16 cellular contexts compared by ENCODE assay signal in the genomic region with DNA sequence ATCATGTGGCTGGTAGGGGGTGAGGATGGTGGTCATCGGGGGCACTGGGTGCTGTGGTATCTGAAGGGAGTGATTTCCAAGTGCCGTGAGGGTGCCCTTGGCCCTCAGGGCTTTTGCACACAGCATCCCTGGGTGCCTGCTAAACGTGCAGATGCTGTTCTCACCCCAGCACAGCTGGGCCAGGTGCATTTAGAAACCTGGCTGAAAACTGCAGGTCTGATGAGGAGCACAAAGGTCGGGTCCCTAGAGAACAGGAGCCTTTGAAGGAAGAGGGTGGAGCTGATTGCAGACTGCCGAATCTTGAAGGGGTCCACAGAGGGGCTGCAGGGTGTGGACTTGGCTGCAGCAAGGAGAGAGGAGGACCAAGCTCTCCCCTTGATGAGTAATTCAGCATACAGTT. TPM values are rescaled to one million over a fixed set of nuclear protein-coding genes. Genes with fewer than 3 reads are reported as not detected.
DNase-seq lines count a peak whose midpoint lies in the region; FAIRE-seq and TF ChIP-seq lines count a peak whose summit lies in the region.
"Had no signal": no experiment of that assay in that cellular context is flagged by ENCODE, and none has a peak within 500 bp of the region (broad histone marks: within the 10 kb centered on the region; RNA-seq: fewer than 3 reads in every experiment).

No MANE protein-coding gene starts in this region.

- intact Hi-C loops in activated CD4-positive, alpha-beta memory T cell treated with anti-CD3 and anti-CD28 coated beads for 36 hours (cut with micrococcal nuclease): no loop called here

- no peaks in the 10 kb centered on the region for H3K36me3 ChIP-seq in BLaER1
- no peaks in the 10 kb centered on the region for H3K36me3 ChIP-seq in H1 (ENCODE audit: control insufficient read depth in 2 of 4, insufficient read depth in 4 of 4, low read length in 3 of 4)
- H3K36me3 ChIP-seq: tibial nerve had no signal

- TF ChIP-seq POLR2A in H54 (IDR thresholded peaks at IDR 0.05; ENCODE audit: low read depth, low read length) (0 out of 2 replicates have a peak, but pooled peaks have one; percentile 8), H1 (IDR thresholded peaks at IDR 0.05; ENCODE audit: control extremely low read depth in 1 of 2, low read depth in 2 of 2, low read length in 2 of 2) (no peak)

- H4K20me1 ChIP-seq in BLaER1: peaks cover 100% of the 10 kb centered on the region
- peaks cover 27 to 51% of the 10 kb centered on the region in 2 experiments for H4K20me1 ChIP-seq in H1 (replicated peaks in 1 of 2; ENCODE audit: control insufficient read depth in 1 of 2, insufficient read depth in 2 of 2, low read length in 2 of 2)

- H2BK20ac ChIP-seq in H1 (ENCODE audit: low read length): no peak overlapping the region

- no peak overlapping the region for H2BK15ac ChIP-seq in H1 (ENCODE audit: low read length)

- H2BK12ac ChIP-seq in H1 (ENCODE audit: low read depth, low read length): no peak overlapping the region; the same call in 1 of the 2 replicates

- H3K9ac ChIP-seq in BLaER1 (peak overlapping the region; percentile 77; the same call in 1 of the 2 replicates), H1 (replicated peaks in 1 of 4; ENCODE audit: extremely low read depth in 1 of 4, low read depth in 3 of 4, low read length in 3 of 4) (no peak overlapping the region)
- H3K9ac ChIP-seq: parathyroid adenoma had no signal

- H3K23ac ChIP-seq in H1 (ENCODE audit: insufficient read length): no peak overlapping the region

- peak overlapping the region; percentile 30 for H3K4ac ChIP-seq in H1 (replicated peaks; ENCODE audit: insufficient read length, low read depth, low read length)

- no peak overlapping the region for H3K4me3 ChIP-seq in BLaER1
- no peak overlapping the region for H3K4me3 ChIP-seq in H1 (ENCODE audit: extremely low read depth in 1 of 4, insufficient read depth in 2 of 4, low read depth in 3 of 4, low read length in 4 of 4)
- H3K4me3 ChIP-seq: SK-N-MC, tibial nerve had no signal

- H3K27ac ChIP-seq in BLaER1 (peak overlapping the region; percentile 87), H1 (ENCODE audit: low read depth, low read length) (no peak overlapping the region)
- H3K27ac ChIP-seq: parathyroid adenoma, SK-N-MC had no signal

- H3K23me2 ChIP-seq in H1 (ENCODE audit: low read depth, low read length): no peaks in the 10 kb centered on the region; the same call in 1 of the 2 replicates

- no peaks in the 10 kb centered on the region for H3K9me3 Mint-ChIP-seq in osteocyte (ENCODE audit: unreplicated experiment)
- no peaks in the 10 kb centered on the region for H3K9me3 Mint-ChIP-seq in activated CD4-positive, alpha-beta memory T cell treated with anti-CD3 and anti-CD28 coated beads for 36 hours
- H3K9me3 Mint-ChIP-seq: activated naive CD8-positive, alpha-beta T cell treated with anti-CD3 and anti-CD28 coated beads, Interleukin-2, amount 10 ng/mL, durations not matched to agents 7 days and 5 days had no signal

- peaks cover 100% of the 10 kb centered on the region for H3K4me1 ChIP-seq in BLaER1
- H3K4me1 ChIP-seq in H1 (replicated peaks in 1 of 4; ENCODE audit: control insufficient read depth in 3 of 4, insufficient read depth in 4 of 4, low read length in 3 of 4): peaks cover 9 to 41% (median 15%) of the 10 kb centered on the region in 4 experiments

- no peak overlapping the region for H3K18ac ChIP-seq in H1 (ENCODE audit: extremely low read depth, low read length)

- H4K8ac ChIP-seq in H1 (ENCODE audit: extremely low read depth, insufficient read depth, low read length): no peak overlapping the region

- FAIRE-seq in H54 (lab: Jason Lieb, UNC) (no peak), H1 (lab: Jason Lieb, UNC) (no peak)

- no peak for DNase-seq in H54 (ENCODE audit: insufficient read length, low spot score)
- DNase-seq in H1 (ENCODE audit: low read depth in 1 of 2, low spot score in 2 of 2): no peak
- no peak for DNase-seq in osteocyte (ENCODE audit: extremely low spot score, unreplicated experiment)
- no peak for DNase-seq in NCI-H526 (lab: John Stamatoyannopoulos, UW)
- no peak for DNase-seq in activated CD4-positive, alpha-beta memory T cell treated with anti-CD3 and anti-CD28 coated beads for 36 hours
- no peak for DNase-seq in NCI-H1694 treated with DMSO at 0.1 percent for 48 hours (lab: John Stamatoyannopoulos, UW)
- DNase-seq in GDM1 (lab: John Stamatoyannopoulos, UW): no peak
- DNase-seq: activated naive CD8-positive, alpha-beta T cell treated with anti-CD3 and anti-CD28 coated beads, Interleukin-2, amount 10 ng/mL, durations not matched to agents 7 days and 5 days; C1 segment of cervical spinal cord; hypothalamus; NCI-H1048; NCI-H226 had no signal

- 83% methylated on average over 5 of the region's 5 CpGs; no CpG with 5 or more reads in 1 of the 2 experiments for WGBS in H1 (ENCODE audit: extremely low coverage in 1 of 2, insufficient coverage in 1 of 2, insufficient read length in 1 of 2, insufficient replicate concordance in 2 of 2, low coverage in 1 of 2, low lambda C conversion rate in 2 of 2, missing lambda C conversion rate in 1 of 2), 2 experiments

- H3K4me1 Mint-ChIP-seq in osteocyte (ENCODE audit: unreplicated experiment): peaks cover 71% of the 10 kb centered on the region
- H3K4me1 Mint-ChIP-seq in activated CD4-positive, alpha-beta memory T cell treated with anti-CD3 and anti-CD28 coated beads for 36 hours (ENCODE audit: low read depth): peaks cover 40% of the 10 kb centered on the region

- TF ChIP-seq EP300 in H1 (IDR thresholded peaks at IDR 0.05; ENCODE audit: borderline replicate concordance in 1 of 2, low read depth in 2 of 2, low read length in 2 of 2): no peak

- no peak overlapping the region; the same call in 1 of the 2 replicates for H2BK5ac ChIP-seq in H1 (ENCODE audit: low read depth, low read length)

- H3K4me2 ChIP-seq in BLaER1: peak overlapping the region; percentile 99
- no peak overlapping the region for H3K4me2 ChIP-seq in H1 (ENCODE audit: insufficient read depth in 1 of 2, low read depth in 2 of 2, low read length in 2 of 2)

- CTCF ChIA-PET in H1 (lab: Charles Lee; ENCODE audit: partially characterized antibody): interaction anchor here (1.8 to 2.5 kb wide), 3 partner anchors 13 to 31 kb away, joined by 7 to 10 read pairs (median 10); no protein-coding TSS in a partner anchor
- CTCF ChIA-PET in activated CD4-positive, alpha-beta memory T cell treated with anti-CD3 and anti-CD28 coated beads for 36 hours (lab: Charles Lee): no interaction called here

- no peak overlapping the region for H3K4me3 Mint-ChIP-seq in osteocyte (ENCODE audit: unreplicated experiment)
- H3K4me3 Mint-ChIP-seq in activated CD4-positive, alpha-beta memory T cell treated with anti-CD3 and anti-CD28 coated beads for 36 hours: no peak overlapping the region
- H3K4me3 Mint-ChIP-seq: activated naive CD8-positive, alpha-beta T cell treated with anti-CD3 and anti-CD28 coated beads, Interleukin-2, amount 10 ng/mL, durations not matched to agents 7 days and 5 days had no signal

- no peak overlapping the region for H2BK120ac ChIP-seq in H1 (replicated peaks; ENCODE audit: low read depth, low read length)

- no peak overlapping the region for H3K56ac ChIP-seq in H1 (replicated peaks; ENCODE audit: insufficient read length, low read depth, low read length)

- no peak overlapping the region for H2AFZ ChIP-seq in H1 (ENCODE audit: low read length)
- H2AFZ ChIP-seq: parathyroid adenoma had no signal

- H3K36me3 Mint-ChIP-seq in osteocyte (ENCODE audit: unreplicated experiment): no peaks in the 10 kb centered on the region
- no peaks in the 10 kb centered on the region for H3K36me3 Mint-ChIP-seq in activated CD4-positive, alpha-beta memory T cell treated with anti-CD3 and anti-CD28 coated beads for 36 hours
- H3K36me3 Mint-ChIP-seq: activated naive CD8-positive, alpha-beta T cell treated with anti-CD3 and anti-CD28 coated beads, Interleukin-2, amount 10 ng/mL, durations not matched to agents 7 days and 5 days had no signal

- H3K9me3 ChIP-seq in BLaER1 (no peaks in the 10 kb centered on the region), H1 (ENCODE audit: insufficient read depth in 2 of 2, low read depth in 1 of 2, low read length in 1 of 2) (no peaks in the 10 kb centered on the region)
- H3K9me3 ChIP-seq: tibial nerve had no signal

- TF ChIP-seq CTCF in H1 (IDR thresholded peaks at IDR 0.05; ENCODE audit: control extremely low read depth in 1 of 3, insufficient read depth in 1 of 3, low read depth in 1 of 3, low read length in 3 of 3) (no peak), osteocyte (IDR thresholded peaks at IDR 0.05) (no peak)

- H3K79me1 ChIP-seq in H1 (ENCODE audit: low read depth, low read length): peaks cover 59% of the 10 kb centered on the region

- POLR2A ChIA-PET in H1 (lab: Charles Lee; ENCODE audit: partially characterized antibody): no interaction called here
- POLR2A ChIA-PET in activated CD4-positive, alpha-beta memory T cell treated with anti-CD3 and anti-CD28 coated beads for 36 hours (lab: Charles Lee): no interaction called here

- H3K14ac ChIP-seq in H1 (ENCODE audit: insufficient read length): no peak overlapping the region

- no peak overlapping the region for H4K5ac ChIP-seq in H1 (ENCODE audit: insufficient read length, low read depth, low read length)

- H3K27me3 ChIP-seq in BLaER1: no peaks in the 10 kb centered on the region
- no peaks in the 10 kb centered on the region for H3K27me3 ChIP-seq in H1 (replicated peaks in 1 of 4; ENCODE audit: control insufficient read depth in 3 of 4, extremely low read depth in 1 of 4, insufficient read depth in 3 of 4, low read length in 3 of 4)
- H3K27me3 ChIP-seq: tibial nerve had no signal

- TF ChIP-seq RAD21 in H1 (IDR thresholded peaks at IDR 0.05 in 1 of 2, conservative IDR thresholded peaks at IDR 0.05 in 1 of 2; ENCODE audit: low read depth in 2 of 2, low read length in 2 of 2): no peak

- no peaks in the 10 kb centered on the region for H3K27me3 Mint-ChIP-seq in osteocyte (ENCODE audit: unreplicated experiment)
- no peaks in the 10 kb centered on the region for H3K27me3 Mint-ChIP-seq in activated CD4-positive, alpha-beta memory T cell treated with anti-CD3 and anti-CD28 coated beads for 36 hours
- H3K27me3 Mint-ChIP-seq: activated naive CD8-positive, alpha-beta T cell treated with anti-CD3 and anti-CD28 coated beads, Interleukin-2, amount 10 ng/mL, durations not matched to agents 7 days and 5 days had no signal

- peaks cover 13 to 97% of the 10 kb centered on the region in 2 experiments; a peak in 3 of 4 replicates for H3K79me2 ChIP-seq in H1 (ENCODE audit: control insufficient read depth in 1 of 2, insufficient read depth in 2 of 2, low read length in 2 of 2)

- H2AK5ac ChIP-seq in H1 (ENCODE audit: low read depth, low read length): 0 out of 2 replicates have a peak overlapping the region, but pooled peaks have one; percentile 1

- H4K91ac ChIP-seq in H1 (replicated peaks; ENCODE audit: insufficient read length, low read length): no peak overlapping the region

- H3K27ac Mint-ChIP-seq in osteocyte (ENCODE audit: unreplicated experiment): peak overlapping the region; percentile 97
- H3K27ac Mint-ChIP-seq in activated CD4-positive, alpha-beta memory T cell treated with anti-CD3 and anti-CD28 coated beads for 36 hours: no peak overlapping the region

RNA-seq across cellular contexts. Expression of a gene that starts 32.0 kb away (rescaled TPM):
- 28.0 and 29.7 TPM in 2 replicates for total RNA-seq in H1 (2021; fragmentation: NEBNext Ultra II Directional; extraction: Animal tissue kit (Norgen Biotek cat#: 25700))
- polyA plus RNA-seq in H1 (2011; rRNA removed): 8.1 and 17.1 TPM in 2 replicates
- 7.4 TPM for polyA plus RNA-seq in H1 (2011; cell fraction: cytosol; rRNA removed)
- polyA plus RNA-seq in H1 (2011; cell fraction: nucleus; rRNA removed): 33.0 TPM
- 17.4 to 25.1 TPM (median 23.6 TPM) in 4 replicates for polyA plus RNA-seq in H1 (2012, experiment 1 of 2)
- polyA plus RNA-seq in H1 (2012, experiment 2 of 2): 13.4 TPM
- polyA plus RNA-seq in H1 (2013, experiment 1 of 2): 11.4 TPM
- 10.1 TPM for polyA plus RNA-seq in H1 (2013, experiment 2 of 2)
- 9.1 and 16.3 TPM in 2 replicates for polyA minus RNA-seq in H1 (2011; rRNA and poly(A)+ RNA removed)
- 19.2 TPM for polyA minus RNA-seq in H1 (2011; cell fraction: cytosol; rRNA and poly(A)+ RNA removed)
- 24.4 TPM for polyA minus RNA-seq in H1 (2011; cell fraction: nucleus; rRNA and poly(A)+ RNA removed)
- total RNA-seq in osteocyte: 90.5 and 96.0 TPM in 2 replicates
- total RNA-seq in activated CD4-positive, alpha-beta memory T cell treated with anti-CD3 and anti-CD28 coated beads for 36 hours: 10 to 100 TPM; 28.5 to 29.2 TPM
